26 cellular contexts compared by ENCODE assay signal in genomic region chr13:109998030-109998429, GRCh38.
"Had no signal": no experiment of that assay in that cellular context is flagged by ENCODE, and none has a peak within 500 bp of the region (broad histone marks: within the 10 kb centered on the region; RNA-seq: fewer than 3 reads in every experiment).

No MANE protein-coding gene starts in this region.

- H3K9me3 Mint-ChIP-seq: activated CD4-positive, alpha-beta memory T cell treated with anti-CD3 and anti-CD28 coated beads for 36 hours; activated CD4-positive, alpha-beta T cell treated with anti-CD3 and anti-CD28 coated beads, Interleukin-2, amount 10 ng/mL, durations not matched to agents 24 days and 14 days; activated naive CD4-positive, alpha-beta T cell treated with anti-CD3 and anti-CD28 coated beads, Interleukin-2, amount 10 ng/mL, durations not matched to agents 7 days and 5 days; activated naive CD8-positive, alpha-beta T cell treated with anti-CD3 and anti-CD28 coated beads, Interleukin-2, amount 10 ng/mL, durations not matched to agents 7 days and 5 days; activated T-cell treated with anti-CD3 and anti-CD28 coated beads, Interleukin-2, amount 50 U/mL, for 24 hours; natural killer cell treated with Interleukin-12 subunit alpha and Interleukin-12 subunit beta and Interleukin-15 and Interleukin-18, amount 100 ng/mL, for 72 hours had no signal

- H3K4me3 ChIP-seq: breast epithelium, esophagus squamous epithelium, lower lobe of right lung, mucosa of descending colon, testis, transverse colon had no signal

- H3K27ac ChIP-seq: breast epithelium, epithelial cell of prostate, esophagus squamous epithelium, lower lobe of right lung, testis, transverse colon had no signal

- H3K4me1 Mint-ChIP-seq: activated CD4-positive, alpha-beta T cell treated with anti-CD3 and anti-CD28 coated beads, Interleukin-2, amount 10 ng/mL, durations not matched to agents 24 days and 14 days; activated naive CD4-positive, alpha-beta T cell treated with anti-CD3 and anti-CD28 coated beads, Interleukin-2, amount 10 ng/mL, durations not matched to agents 7 days and 5 days; activated naive CD8-positive, alpha-beta T cell treated with anti-CD3 and anti-CD28 coated beads, Interleukin-2, amount 10 ng/mL, durations not matched to agents 7 days and 5 days; T-helper 17 cell had no signal

- H3K27me3 ChIP-seq: breast epithelium, testis, transverse colon had no signal

- H3K9me3 ChIP-seq: breast epithelium, esophagus squamous epithelium, lower lobe of right lung, mucosa of descending colon, testis, transverse colon had no signal

- H3K4me3 Mint-ChIP-seq: activated CD4-positive, alpha-beta memory T cell treated with anti-CD3 and anti-CD28 coated beads for 36 hours; activated CD4-positive, alpha-beta T cell treated with anti-CD3 and anti-CD28 coated beads, Interleukin-2, amount 10 ng/mL, durations not matched to agents 24 days and 14 days; activated naive CD4-positive, alpha-beta T cell treated with anti-CD3 and anti-CD28 coated beads, Interleukin-2, amount 10 ng/mL, durations not matched to agents 7 days and 5 days; activated naive CD8-positive, alpha-beta T cell treated with anti-CD3 and anti-CD28 coated beads, Interleukin-2, amount 10 ng/mL, durations not matched to agents 7 days and 5 days; activated T-cell treated with anti-CD3 and anti-CD28 coated beads, Interleukin-2, amount 50 U/mL, for 24 hours; natural killer cell treated with Interleukin-12 subunit alpha and Interleukin-12 subunit beta and Interleukin-15 and Interleukin-18, amount 100 ng/mL, for 72 hours; T-helper 17 cell had no signal

- H3K4me1 ChIP-seq: breast epithelium, esophagus squamous epithelium, lower lobe of right lung, testis, transverse colon had no signal

- H3K36me3 Mint-ChIP-seq: activated CD4-positive, alpha-beta memory T cell treated with anti-CD3 and anti-CD28 coated beads for 36 hours; activated naive CD4-positive, alpha-beta T cell treated with anti-CD3 and anti-CD28 coated beads, Interleukin-2, amount 10 ng/mL, durations not matched to agents 7 days and 5 days; activated naive CD8-positive, alpha-beta T cell treated with anti-CD3 and anti-CD28 coated beads, Interleukin-2, amount 10 ng/mL, durations not matched to agents 7 days and 5 days; natural killer cell treated with Interleukin-12 subunit alpha and Interleukin-12 subunit beta and Interleukin-15 and Interleukin-18, amount 100 ng/mL, for 72 hours had no signal

- H3K27me3 Mint-ChIP-seq: activated CD4-positive, alpha-beta memory T cell treated with anti-CD3 and anti-CD28 coated beads for 36 hours; activated naive CD4-positive, alpha-beta T cell treated with anti-CD3 and anti-CD28 coated beads, Interleukin-2, amount 10 ng/mL, durations not matched to agents 7 days and 5 days had no signal

- ATAC-seq: mucosa of descending colon; natural killer cell treated with Interleukin-12 subunit alpha and Interleukin-12 subunit beta and Interleukin-15 and Interleukin-18, amount 100 ng/mL, for 72 hours; T-helper 17 cell had no signal

- H3K27ac Mint-ChIP-seq: activated CD4-positive, alpha-beta memory T cell treated with anti-CD3 and anti-CD28 coated beads for 36 hours; activated CD4-positive, alpha-beta T cell treated with anti-CD3 and anti-CD28 coated beads, Interleukin-2, amount 10 ng/mL, durations not matched to agents 24 days and 14 days; activated naive CD4-positive, alpha-beta T cell treated with anti-CD3 and anti-CD28 coated beads, Interleukin-2, amount 10 ng/mL, durations not matched to agents 7 days and 5 days; activated naive CD8-positive, alpha-beta T cell treated with anti-CD3 and anti-CD28 coated beads, Interleukin-2, amount 10 ng/mL, durations not matched to agents 7 days and 5 days; activated T-cell treated with anti-CD3 and anti-CD28 coated beads, Interleukin-2, amount 50 U/mL, for 24 hours; natural killer cell treated with Interleukin-12 subunit alpha and Interleukin-12 subunit beta and Interleukin-15 and Interleukin-18, amount 100 ng/mL, for 72 hours; T-helper 17 cell had no signal

- FAIRE-seq: colon, endometrium had no signal

- H3K36me3 ChIP-seq: breast epithelium, esophagus squamous epithelium, lower lobe of right lung, transverse colon had no signal

- DNase-seq: activated CD4-positive, alpha-beta memory T cell treated with anti-CD3 and anti-CD28 coated beads for 36 hours; activated CD4-positive, alpha-beta T cell treated with anti-CD3 and anti-CD28 coated beads, Interleukin-2, amount 10 ng/mL, durations not matched to agents 24 days and 14 days; activated CD4-positive, CD25-positive, alpha-beta regulatory T cell treated with anti-CD3 and anti-CD28 coated beads, Interleukin-2, amount 50 U/mL, for 72 hours; activated CD8-positive, alpha-beta memory T cell treated with anti-CD3 and anti-CD28 coated beads, Interleukin-2, amount 50 U/mL, for 48 hours; activated gamma-delta T cell; activated naive CD4-positive, alpha-beta T cell treated with anti-CD3 and anti-CD28 coated beads, Interleukin-2, amount 10 ng/mL, durations not matched to agents 7 days and 5 days; activated naive CD8-positive, alpha-beta T cell treated with anti-CD3 and anti-CD28 coated beads, Interleukin-2, amount 10 ng/mL, durations not matched to agents 7 days and 5 days; activated T-cell treated with anti-CD3 and anti-CD28 coated beads, Interleukin-2, amount 50 U/mL, for 24 hours; amygdala; effector CD8-positive, alpha-beta T cell; esophagus squamous epithelium; left cardiac atrium; lower lobe of right lung; mesendoderm; mucosa of descending colon; posterior cingulate gyrus; stimulated activated CD4-positive, alpha-beta T cell treated with anti-CD3 and anti-CD28 coated beads, Interleukin-2, amount 100 ng/mL, for 48 hours; stimulated activated naive CD4-positive, alpha-beta T cell treated with Interleukin-2 at 50 U/mL for 16 hours; T-helper 17 cell; testis; transverse colon had no signal
